ENCODE assay signal across 15 cellular contexts in genomic region chr22:32920032-32920628, GRCh38.
DNase-seq lines count a peak whose midpoint lies in the region; ATAC-seq and TF ChIP-seq lines count a peak whose summit lies in the region.
"Had no signal": no experiment of that assay in that cellular context is flagged by ENCODE, and none has a peak within 500 bp of the region (broad histone marks: within the 10 kb centered on the region; RNA-seq: fewer than 3 reads in every experiment).

No MANE protein-coding gene starts in this region.

- H3K27ac Mint-ChIP-seq in chondrocyte (ENCODE audit: unreplicated experiment) (no peak overlapping the region), T-helper 17 cell (no peak overlapping the region)
- H3K27ac Mint-ChIP-seq: activated T-helper 1 cell treated with anti-CD3 and anti-CD28 coated beads, Interleukin-12 subunit alpha, Interleukin-12 subunit beta, Interleukin-2, Interleukin-4 antibody, amounts not matched to agents 30 ng/mL and 10 ng/mL and 1 ng/mL, durations not matched to agents 14 hours and 24 hours and 36 hours; progenitor cell of endocrine pancreas; type B pancreatic cell had no signal

- H3K36me3 Mint-ChIP-seq in chondrocyte (ENCODE audit: low read depth) (peaks cover 3% of the 10 kb centered on the region), T-helper 17 cell (ENCODE audit: low read depth) (no peaks in the 10 kb centered on the region)
- H3K36me3 Mint-ChIP-seq: type B pancreatic cell had no signal

- H3K27ac ChIP-seq in testis: no peak overlapping the region
- H3K27ac ChIP-seq: cardiac muscle cell, VCaP had no signal

- H3K9ac ChIP-seq in adipocyte (ENCODE audit: low read length): no peak overlapping the region

- H3K27me3 ChIP-seq in adipocyte (replicated peaks; ENCODE audit: control insufficient read depth, insufficient read depth, low read length): peaks cover 85% of the 10 kb centered on the region
- H3K27me3 ChIP-seq in testis: no peaks in the 10 kb centered on the region
- H3K27me3 ChIP-seq: cardiac muscle cell had no signal

- H3K4me1 Mint-ChIP-seq in chondrocyte (ENCODE audit: low read depth) (peaks cover 14% of the 10 kb centered on the region), T-helper 17 cell (no peaks in the 10 kb centered on the region)

- H3K27me3 Mint-ChIP-seq in chondrocyte (ENCODE audit: low read depth) (peaks cover 37% of the 10 kb centered on the region), T-helper 17 cell (peaks cover 20% of the 10 kb centered on the region)

- 38 to 52% methylated on average over 12 of the region's 12 CpGs for WGBS in testis, 2 donors

- H3K4me1 ChIP-seq in adipocyte (ENCODE audit: control insufficient read depth, insufficient read depth, low read length) (peaks cover 13% of the 10 kb centered on the region), testis (peaks cover 6% of the 10 kb centered on the region)

- peaks cover 17% of the 10 kb centered on the region for H3K9me3 ChIP-seq in adipocyte (ENCODE audit: control insufficient read depth, low read length)
- no peaks in the 10 kb centered on the region for H3K9me3 ChIP-seq in testis
- no peaks in the 10 kb centered on the region for H3K9me3 ChIP-seq in T-helper 17 cell (ENCODE audit: control insufficient read depth, low read length, poor library complexity, severe bottlenecking)

- intact Hi-C loops in testis (cut with DNase I; ENCODE audit: low total_unique reads): no loop called here

- TF ChIP-seq CTCF in testis (IDR thresholded peaks at IDR 0.05) (no peak), chondrocyte (IDR thresholded peaks at IDR 0.05) (no peak)

- H3K4me3 Mint-ChIP-seq in chondrocyte (ENCODE audit: unreplicated experiment) (no peak overlapping the region), T-helper 17 cell (no peak overlapping the region)
- H3K4me3 Mint-ChIP-seq: activated T-helper 1 cell treated with anti-CD3 and anti-CD28 coated beads, Interleukin-12 subunit alpha, Interleukin-12 subunit beta, Interleukin-2, Interleukin-4 antibody, amounts not matched to agents 30 ng/mL and 10 ng/mL and 1 ng/mL, durations not matched to agents 14 hours and 24 hours and 36 hours; type B pancreatic cell had no signal

- H3K36me3 ChIP-seq in adipocyte (ENCODE audit: control insufficient read depth, insufficient read depth, low read length, severe bottlenecking) (no peaks in the 10 kb centered on the region), testis (ENCODE audit: low read depth, missing control alignments) (no peaks in the 10 kb centered on the region)
- H3K36me3 ChIP-seq: cardiac muscle cell had no signal

- ATAC-seq in GM21528 (IDR thresholded peaks at IDR 0.05; ENCODE audit: low FRiP score, unreplicated experiment) (no peak), T-helper 17 cell (no peak)
- ATAC-seq: left colon had no signal

- peaks cover 7% of the 10 kb centered on the region for H3K9me3 Mint-ChIP-seq in chondrocyte (ENCODE audit: low read depth)

- H3K4me3 ChIP-seq in adipocyte (ENCODE audit: low read length) (no peak overlapping the region), testis (no peak overlapping the region)
- H3K4me3 ChIP-seq: cardiac muscle cell had no signal

- TF ChIP-seq POLR2A in testis (IDR thresholded peaks at IDR 0.05): no peak

- DNase-seq in M059J (ENCODE audit: low read depth): peak; percentile 50
- peak; percentile 74 for DNase-seq in adipocyte (ENCODE audit: low read depth)
- peak; percentile 50 for DNase-seq in iris pigment epithelial cell (ENCODE audit: low read depth)
- DNase-seq in testis: peak; percentile 64
- DNase-seq in chondrocyte (ENCODE audit: low spot score): no peak
- no peak for DNase-seq in HUDEP-2 (lab: John Stamatoyannopoulos, UW; ENCODE audit: unreplicated experiment in 76 of 76)
- no peak for DNase-seq in T-helper 17 cell
- DNase-seq: NCI-H1417 had no signal

Comparison
In these comparisons a context has a peak if more than half of its experiments do, and no peak if none do; other contexts are left out.
1. DNase-seq: peak in M059J (single experiment), adipocyte (single experiment), iris pigment epithelial cell (single experiment) and testis (single experiment); none in chondrocyte (single experiment), HUDEP-2 (0 of 76) and T-helper 17 cell (0 of 3).